Comparison of ENCODE assay signal across 28 cellular contexts in the genomic region with DNA sequence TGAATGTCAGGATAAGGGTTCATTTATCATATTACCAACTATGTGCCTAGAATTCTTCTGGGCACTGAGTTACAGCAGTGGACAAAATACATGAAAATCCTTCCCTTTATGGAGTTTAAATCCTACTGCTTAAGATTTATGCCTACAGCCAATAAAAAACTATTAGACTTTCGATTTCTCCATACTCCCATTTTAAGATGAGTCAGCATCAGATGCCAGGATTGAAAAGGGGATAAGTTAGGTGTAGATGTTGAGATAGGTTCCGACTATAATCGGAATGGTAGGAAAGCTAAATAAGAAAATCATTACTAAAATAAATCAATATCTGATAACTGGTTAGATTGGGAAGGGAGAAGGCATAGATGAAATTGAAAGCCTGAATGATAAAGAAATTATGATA. TPM values are rescaled to one million over a fixed set of nuclear protein-coding genes. Genes with fewer than 3 reads are reported as not detected.
"Had no signal": no experiment of that assay in that cellular context is flagged by ENCODE, and none has a peak within 500 bp of the region (broad histone marks: within the 10 kb centered on the region; RNA-seq: fewer than 3 reads in every experiment).

No MANE protein-coding gene starts in this region.

- DNase-seq: colonic mucosa; cortex of kidney; dermis blood vessel endothelial cell; dorsolateral prefrontal cortex; effector CD4-positive, alpha-beta T cell; effector CD8-positive, alpha-beta T cell; effector memory CD4-positive, alpha-beta T cell; effector memory CD8-positive, alpha-beta T cell; endodermal cell; erythroblast; esophagus squamous epithelium; foreskin fibroblast; foreskin keratinocyte; foreskin melanocyte; gastrocnemius medialis; glutamatergic neuron; head of caudate nucleus; heart left ventricle; heart right ventricle had no signal

- H3K9me3 ChIP-seq: colonic mucosa, esophagus muscularis mucosa, esophagus squamous epithelium, gastrocnemius medialis, gastroesophageal sphincter had no signal

- H3K36me3 ChIP-seq: colonic mucosa, esophagus muscularis mucosa, esophagus squamous epithelium, gastrocnemius medialis, gastroesophageal sphincter, heart left ventricle, heart right ventricle had no signal

- ATAC-seq: effector memory CD8-positive, alpha-beta T cell; esophagus mucosa; foreskin keratinocyte; gastrocnemius medialis; gastroesophageal sphincter; heart left ventricle; heart right ventricle had no signal

- H3K27ac ChIP-seq: colonic mucosa, coronary artery, dorsolateral prefrontal cortex, epithelial cell of prostate, esophagus squamous epithelium, foreskin keratinocyte, gastrocnemius medialis, gastroesophageal sphincter, heart left ventricle, heart right ventricle had no signal

- H3K4me1 ChIP-seq: colonic mucosa had no signal

- FAIRE-seq: colon, endometrium, endothelial cell of umbilical vein, frontal cortex had no signal

- H3K4me3 ChIP-seq: colonic mucosa, coronary artery, dorsolateral prefrontal cortex, esophagus muscularis mucosa, esophagus squamous epithelium, gastrocnemius medialis, gastroesophageal sphincter, heart left ventricle, heart right ventricle had no signal

RNA-seq across cellular contexts. Expression of a gene that starts 3.2 kb away (rescaled TPM):
- total RNA-seq: dermis blood vessel endothelial cell, endothelial cell of umbilical vein, esophagus mucosa had no signal
